ENCODE assay signal across 11 cellular contexts in genomic region chr7:27103489-27104226, GRCh38. TPM values are rescaled to one million over a fixed set of nuclear protein-coding genes. Genes with fewer than 3 reads are reported as not detected.
A peak's percentile ranks its signal among the peaks of the same experiment; 100 is the strongest.
DNase-seq lines count a peak whose midpoint lies in the region; TF ChIP-seq lines count a peak whose summit lies in the region.
"Had no signal": no experiment of that assay in that cellular context is flagged by ENCODE, and none has a peak within 500 bp of the region (broad histone marks: within the 10 kb centered on the region; RNA-seq: fewer than 3 reads in every experiment).

No MANE protein-coding gene starts in this region.

- TF ChIP-seq CTCF in mesothelial cell of epicardium (IDR thresholded peaks at IDR 0.05; ENCODE audit: unreplicated experiment) = no peak
- no peak for TF ChIP-seq CTCF in thyroid gland (IDR thresholded peaks at IDR 0.05)

- intact Hi-C loops in thyroid gland (cut with DNase I) = no loop called here

- 7 to 10% methylated on average over 35 of the region's 35 CpGs for WGBS in thyroid gland, 2 donors

- no peak overlapping the region for H3K4me3 ChIP-seq in thyroid gland (replicated peaks in 1 of 3)
- H3K4me3 ChIP-seq in SJCRH30 = no peak overlapping the region

- peaks cover 20% of the 10 kb centered on the region for H3K36me3 Mint-ChIP-seq in mesothelial cell of epicardium
- peaks cover 6% of the 10 kb centered on the region for H3K36me3 Mint-ChIP-seq in activated naive CD4-positive, alpha-beta T cell treated with anti-CD3 and anti-CD28 coated beads, Interleukin-2, amount 10 ng/mL, durations not matched to agents 7 days and 5 days

- TF ChIP-seq POLR2A in thyroid gland (IDR thresholded peaks at IDR 0.05) = peak in 1 of 2 donors; percentile 7

- no peaks in the 10 kb centered on the region for H3K9me3 ChIP-seq in thyroid gland
- H3K9me3 ChIP-seq in SJCRH30 (replicated peaks) = 0 out of 2 replicates have a peak, but pooled peaks cover 2% of the 10 kb centered on the region

- H3K4me1 ChIP-seq in thyroid gland = no peaks in the 10 kb centered on the region
- H3K4me1 ChIP-seq in SJCRH30 = no peaks in the 10 kb centered on the region

- no peaks in the 10 kb centered on the region for H3K9me3 Mint-ChIP-seq in mesothelial cell of epicardium
- H3K9me3 Mint-ChIP-seq in activated naive CD4-positive, alpha-beta T cell treated with anti-CD3 and anti-CD28 coated beads, Interleukin-2, amount 10 ng/mL, durations not matched to agents 7 days and 5 days = no peaks in the 10 kb centered on the region

- H3K27me3 Mint-ChIP-seq in mesothelial cell of epicardium (ENCODE audit: low read depth) = no peaks in the 10 kb centered on the region
- peaks cover 75% of the 10 kb centered on the region for H3K27me3 Mint-ChIP-seq in activated naive CD4-positive, alpha-beta T cell treated with anti-CD3 and anti-CD28 coated beads, Interleukin-2, amount 10 ng/mL, durations not matched to agents 7 days and 5 days

- H3K36me3 ChIP-seq in thyroid gland = no peaks in the 10 kb centered on the region
- peaks cover 26% of the 10 kb centered on the region for H3K36me3 ChIP-seq in SJCRH30

- peaks cover 93% of the 10 kb centered on the region for H3K4me1 Mint-ChIP-seq in mesothelial cell of epicardium
- peaks cover 9% of the 10 kb centered on the region for H3K4me1 Mint-ChIP-seq in activated naive CD4-positive, alpha-beta T cell treated with anti-CD3 and anti-CD28 coated beads, Interleukin-2, amount 10 ng/mL, durations not matched to agents 7 days and 5 days

- peak overlapping the region; percentile 100 for H3K27ac Mint-ChIP-seq in mesothelial cell of epicardium
- no peak overlapping the region for H3K27ac Mint-ChIP-seq in activated naive CD4-positive, alpha-beta T cell treated with anti-CD3 and anti-CD28 coated beads, Interleukin-2, amount 10 ng/mL, durations not matched to agents 7 days and 5 days
- H3K27ac Mint-ChIP-seq: H9 had no signal

- peak overlapping the region; percentile 98 for H3K4me3 Mint-ChIP-seq in mesothelial cell of epicardium
- H3K4me3 Mint-ChIP-seq in activated naive CD4-positive, alpha-beta T cell treated with anti-CD3 and anti-CD28 coated beads, Interleukin-2, amount 10 ng/mL, durations not matched to agents 7 days and 5 days = no peak overlapping the region

- H3K27me3 ChIP-seq in thyroid gland = peaks cover 51% of the 10 kb centered on the region
- H3K27me3 ChIP-seq in SJCRH30 = no peaks in the 10 kb centered on the region

- CTCF ChIA-PET in activated naive CD4-positive, alpha-beta T cell treated with anti-CD3 and anti-CD28 coated beads, Interleukin-2, amount 10 ng/mL, durations not matched to agents 7 days and 5 days (lab: Charles Lee) = no interaction called here

- DNase-seq in NCI-H748 treated with DMSO at 0.1 percent for 48 hours (lab: John Stamatoyannopoulos, UW) (peak; percentile 16), dermis blood vessel endothelial cell (peak; percentile 46), mesothelial cell of epicardium (ENCODE audit: low spot score in 2 of 2, unreplicated experiment in 2 of 2) (no peak), thyroid gland (no peak), SJCRH30 (no peak), H4 (ENCODE audit: low spot score) (no peak)
- DNase-seq in activated naive CD4-positive, alpha-beta T cell treated with anti-CD3 and anti-CD28 coated beads, Interleukin-2, amount 10 ng/mL, durations not matched to agents 7 days and 5 days = no peak
- DNase-seq: effector CD4-positive, alpha-beta T cell; H9; NCI-H1105 treated with DMSO at 0.1 percent for 48 hours; T1000 had no signal

- peak overlapping the region; percentile 53 to 83 (median 54) for H3K27ac ChIP-seq in thyroid gland
- no peak overlapping the region for H3K27ac ChIP-seq in SJCRH30

RNA-seq across cellular contexts. Expression of gene HOXA2, which starts 1.2 kb away (rescaled TPM):
- 0.33 and 0.34 TPM in 2 replicates for total RNA-seq in dermis blood vessel endothelial cell
- 30.3 to 33.9 TPM (median 30.8 TPM) in 3 replicates for total RNA-seq in mesothelial cell of epicardium
- 1 to 10 TPM in 2 of 4 donors, under 1 TPM in 2; 0.73 to 2.7 (median 1.7) TPM for total RNA-seq in thyroid gland
- total RNA-seq in SJCRH30 (2014; rRNA removed; shearing (Covaris generic)) = 2.8 and 4.2 TPM in 2 replicates
- total RNA-seq in H4 (2014; rRNA removed; shearing (Covaris generic)) = 1.2 TPM in 1 of 2 replicates, not detected in the other
- total RNA-seq: H9 had no signal

RNA-seq across cellular contexts. Expression of gene HOXA1, which starts 7.9 kb away (rescaled TPM):
- 0.68 and 0.84 TPM in 2 replicates for total RNA-seq in dermis blood vessel endothelial cell
- 13.7 to 14.6 TPM (median 14.0 TPM) in 3 replicates for total RNA-seq in mesothelial cell of epicardium
- total RNA-seq in thyroid gland = under 1 TPM in 2 of 4 donors, not detected in 2; 0.67 to 0.78 TPM
- 6.8 and 7.3 TPM in 2 replicates for total RNA-seq in SJCRH30 (2014; rRNA removed; shearing (Covaris generic))
- 1.2 and 3.0 TPM in 2 replicates for total RNA-seq in H4 (2014; rRNA removed; shearing (Covaris generic))
- total RNA-seq: H9 had no signal

RNA-seq across cellular contexts. Expression of gene HOXA4, which starts 26.9 kb away (rescaled TPM):
- total RNA-seq in dermis blood vessel endothelial cell (0.34 and 0.65 TPM in 2 replicates), mesothelial cell of epicardium (51.0 to 55.9 TPM (median 54.7 TPM) in 3 replicates), thyroid gland (1 to 10 TPM in 3 of 4 donors, under 1 TPM in 1; 0.56 to 2.1 (median 1.3) TPM)
- total RNA-seq in SJCRH30 (2014; rRNA removed; shearing (Covaris generic)) = 5.3 and 5.6 TPM in 2 replicates
- 0.88 and 1.2 TPM in 2 replicates for total RNA-seq in H4 (2014; rRNA removed; shearing (Covaris generic))
- total RNA-seq: H9 had no signal

RNA-seq across cellular contexts. Expression of gene HOXA5, which starts 39.8 kb away (rescaled TPM):
- 5.6 and 6.1 TPM in 2 replicates for total RNA-seq in dermis blood vessel endothelial cell
- total RNA-seq in mesothelial cell of epicardium = 128 to 133 TPM (median 133 TPM) in 3 replicates
- total RNA-seq in thyroid gland = 1 to 10 TPM; 2.0 to 4.4 (median 3.3) TPM
- 10.4 and 11.9 TPM in 2 replicates for total RNA-seq in SJCRH30 (2014; rRNA removed; shearing (Covaris generic))
- total RNA-seq in H4 (2014; rRNA removed; shearing (Covaris generic)) = 3.6 and 8.0 TPM in 2 replicates
- total RNA-seq: H9 had no signal

RNA-seq across cellular contexts. Expression of gene HOXA6, which starts 43.9 kb away (rescaled TPM):
- total RNA-seq in dermis blood vessel endothelial cell = 2.9 and 8.6 TPM in 2 replicates
- total RNA-seq in mesothelial cell of epicardium = 43.7 to 45.6 TPM (median 44.4 TPM) in 3 replicates
- 1 to 10 TPM in 2 of 4 donors, not detected in 2; 1.1 to 1.6 TPM for total RNA-seq in thyroid gland
- 3.8 and 4.6 TPM in 2 replicates for total RNA-seq in SJCRH30 (2014; rRNA removed; shearing (Covaris generic))
- total RNA-seq in H4 (2014; rRNA removed; shearing (Covaris generic)) = 0.64 and 0.70 TPM in 2 replicates
- total RNA-seq: H9 had no signal

Comparison
In these comparisons a context has a peak if more than half of its experiments do, and no peak if none do; other contexts are left out.
1. DNase-seq: peak in NCI-H748 treated with DMSO at 0.1 percent for 48 hours (single experiment) and dermis blood vessel endothelial cell (single experiment); none in mesothelial cell of epicardium (0 of 2), thyroid gland (0 of 2), activated naive CD4-positive, alpha-beta T cell treated with anti-CD3 and anti-CD28 coated beads, Interleukin-2, amount 10 ng/mL, durations not matched to agents 7 days and 5 days (single experiment), SJCRH30 (0 of 2) and H4 (single experiment).